ENCODE assay signal across 12 cellular contexts in the genomic region with DNA sequence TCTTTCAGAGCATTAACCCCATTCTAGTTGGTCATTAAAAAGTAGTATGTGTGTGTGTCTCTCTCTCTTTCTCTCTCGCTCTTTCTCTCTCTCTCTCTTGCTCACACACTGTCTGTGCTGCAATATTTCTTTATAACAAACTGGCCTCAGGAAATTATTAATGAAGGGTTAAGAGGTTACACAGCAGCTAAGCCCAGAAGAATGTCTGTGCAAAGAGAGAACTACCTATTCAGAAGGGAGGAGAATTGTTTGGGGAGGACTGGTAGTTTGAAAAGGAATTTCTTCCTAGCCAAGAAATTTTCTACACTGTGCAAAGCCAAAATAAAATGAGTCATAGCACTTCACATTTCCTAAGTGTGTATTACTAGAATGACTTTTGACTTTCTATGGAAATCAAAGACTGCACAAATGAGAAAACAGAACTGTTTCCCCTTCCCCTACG. TPM values are rescaled to one million over a fixed set of nuclear protein-coding genes. Genes with fewer than 3 reads are reported as not detected.
DNase-seq lines count a peak whose midpoint lies in the region; ATAC-seq and TF ChIP-seq lines count a peak whose summit lies in the region.
"Had no signal": no experiment of that assay in that cellular context is flagged by ENCODE, and none has a peak within 500 bp of the region (broad histone marks: within the 10 kb centered on the region; RNA-seq: fewer than 3 reads in every experiment).

No MANE protein-coding gene starts in this region.

- H2AFZ ChIP-seq in ACC112 (ENCODE audit: low read length, unreplicated experiment) (no peak overlapping the region), OCI-LY3 (ENCODE audit: low read depth, low read length) (0 out of 2 replicates have a peak overlapping the region, but pooled peaks have one; percentile 14)

- TF ChIP-seq CTCF in OCI-LY3 (IDR thresholded peaks at IDR 0.05; ENCODE audit: low read depth, low read length) (no peak), esophagus squamous epithelium (IDR thresholded peaks at IDR 0.05) (no peak), nephron progenitor cell (IDR thresholded peaks at IDR 0.05) (no peak)

- no peaks in the 10 kb centered on the region for H3K36me3 ChIP-seq in ACC112 (ENCODE audit: insufficient read depth, low read length)
- H3K36me3 ChIP-seq in OCI-LY3 (replicated peaks; ENCODE audit: low read depth, low read length), result no peaks in the 10 kb centered on the region
- H3K36me3 ChIP-seq in esophagus squamous epithelium, result no peaks in the 10 kb centered on the region

- no peaks in the 10 kb centered on the region for H3K9me3 Mint-ChIP-seq in nephron progenitor cell
- H3K9me3 Mint-ChIP-seq: naive B cell had no signal

- no peak overlapping the region for H3K9ac ChIP-seq in OCI-LY3 (ENCODE audit: low read length)

- H3K4me3 ChIP-seq in ACC112 (ENCODE audit: low read depth, low read length) (peak overlapping the region; percentile 20), OCI-LY3 (ENCODE audit: low read length) (no peak overlapping the region), esophagus squamous epithelium (no peak overlapping the region)
- H3K4me3 ChIP-seq: K562 had no signal

- H3K4me2 ChIP-seq in OCI-LY3 (ENCODE audit: low read length), result no peak overlapping the region

- ATAC-seq in GM21390 (IDR thresholded peaks at IDR 0.05; ENCODE audit: unreplicated experiment), result no peak
- no peak for ATAC-seq in GM21529 (IDR thresholded peaks at IDR 0.05; ENCODE audit: unreplicated experiment)
- ATAC-seq: K562 had no signal

- H3K36me3 Mint-ChIP-seq in nephron progenitor cell (ENCODE audit: low read depth), result no peaks in the 10 kb centered on the region
- H3K36me3 Mint-ChIP-seq: naive B cell had no signal

- H3K9me3 ChIP-seq in OCI-LY3 (ENCODE audit: insufficient read depth, low read length), result no peaks in the 10 kb centered on the region
- H3K9me3 ChIP-seq in esophagus squamous epithelium, result no peaks in the 10 kb centered on the region

- peaks cover 82% of the 10 kb centered on the region for H3K4me1 ChIP-seq in ACC112 (ENCODE audit: control insufficient read depth, insufficient read depth, low read length, unreplicated experiment)
- H3K4me1 ChIP-seq in OCI-LY3 (ENCODE audit: low read length), result peaks cover 6% of the 10 kb centered on the region; the same call in 1 of the 2 replicates
- peaks cover 3 to 63% (median 5%) of the 10 kb centered on the region in 3 donors for H3K4me1 ChIP-seq in esophagus squamous epithelium

- no peak for TF ChIP-seq POLR2A in esophagus squamous epithelium (IDR thresholded peaks at IDR 0.05)

- peaks cover 100% of the 10 kb centered on the region for H3K4me1 Mint-ChIP-seq in nephron progenitor cell
- H3K4me1 Mint-ChIP-seq: naive B cell had no signal

- peaks cover 82% of the 10 kb centered on the region for H3K79me2 ChIP-seq in ACC112 (ENCODE audit: control insufficient read depth, insufficient read depth, low read length, unreplicated experiment)
- no peaks in the 10 kb centered on the region for H3K79me2 ChIP-seq in OCI-LY3 (ENCODE audit: low read length)

- no peaks in the 10 kb centered on the region for H3K27me3 ChIP-seq in ACC112 (ENCODE audit: insufficient read depth, low read length)
- no peaks in the 10 kb centered on the region for H3K27me3 ChIP-seq in OCI-LY3 (ENCODE audit: low read depth, low read length)
- H3K27me3 ChIP-seq in esophagus squamous epithelium, result no peaks in the 10 kb centered on the region

- intact Hi-C loops in esophagus squamous epithelium (cut with DNase I), result no loop called here

- DNase-seq in esophagus squamous epithelium (lab: John Stamatoyannopoulos, UW) (no peak), nephron progenitor cell (no peak), COLO829 (ENCODE audit: low spot score) (no peak), GM19240 (ENCODE audit: insufficient read length, low spot score) (no peak)
- DNase-seq: activated CD4-positive, alpha-beta T cell treated with anti-CD3 and anti-CD28 coated beads, Interleukin-2, amount 50 U/mL, for 4 hours; C1 segment of cervical spinal cord; naive B cell had no signal

- peak overlapping the region; percentile 65 for H3K4me3 Mint-ChIP-seq in nephron progenitor cell
- H3K4me3 Mint-ChIP-seq: naive B cell had no signal

- peak overlapping the region; percentile 98 for H3K27ac Mint-ChIP-seq in nephron progenitor cell
- H3K27ac Mint-ChIP-seq: naive B cell had no signal

- no peaks in the 10 kb centered on the region for H4K20me1 ChIP-seq in OCI-LY3 (ENCODE audit: insufficient read depth, low read length)

- 8 to 16% methylated on average over 2 of the region's 2 CpGs for WGBS in esophagus squamous epithelium, 2 donors

- H3K27ac ChIP-seq in ACC112 (ENCODE audit: low read depth, low read length) (peak overlapping the region; percentile 97), OCI-LY3 (ENCODE audit: low read length) (no peak overlapping the region), esophagus squamous epithelium (peak overlapping the region in 3 of 4 donors; percentile 53 to 73 (median 69))

- no peaks in the 10 kb centered on the region for H3K27me3 Mint-ChIP-seq in nephron progenitor cell (ENCODE audit: low read depth, poor library complexity)
- H3K27me3 Mint-ChIP-seq: naive B cell had no signal

RNA-seq across cellular contexts. Expression of a gene that starts 22.2 kb away (rescaled TPM):
- 10 to 100 TPM in 2 of 4 donors, 1 to 10 TPM in 2; 2.9 to 22.1 (median 7.7) TPM for total RNA-seq in esophagus squamous epithelium
- total RNA-seq: K562 had no signal
